In the genomic region with DNA sequence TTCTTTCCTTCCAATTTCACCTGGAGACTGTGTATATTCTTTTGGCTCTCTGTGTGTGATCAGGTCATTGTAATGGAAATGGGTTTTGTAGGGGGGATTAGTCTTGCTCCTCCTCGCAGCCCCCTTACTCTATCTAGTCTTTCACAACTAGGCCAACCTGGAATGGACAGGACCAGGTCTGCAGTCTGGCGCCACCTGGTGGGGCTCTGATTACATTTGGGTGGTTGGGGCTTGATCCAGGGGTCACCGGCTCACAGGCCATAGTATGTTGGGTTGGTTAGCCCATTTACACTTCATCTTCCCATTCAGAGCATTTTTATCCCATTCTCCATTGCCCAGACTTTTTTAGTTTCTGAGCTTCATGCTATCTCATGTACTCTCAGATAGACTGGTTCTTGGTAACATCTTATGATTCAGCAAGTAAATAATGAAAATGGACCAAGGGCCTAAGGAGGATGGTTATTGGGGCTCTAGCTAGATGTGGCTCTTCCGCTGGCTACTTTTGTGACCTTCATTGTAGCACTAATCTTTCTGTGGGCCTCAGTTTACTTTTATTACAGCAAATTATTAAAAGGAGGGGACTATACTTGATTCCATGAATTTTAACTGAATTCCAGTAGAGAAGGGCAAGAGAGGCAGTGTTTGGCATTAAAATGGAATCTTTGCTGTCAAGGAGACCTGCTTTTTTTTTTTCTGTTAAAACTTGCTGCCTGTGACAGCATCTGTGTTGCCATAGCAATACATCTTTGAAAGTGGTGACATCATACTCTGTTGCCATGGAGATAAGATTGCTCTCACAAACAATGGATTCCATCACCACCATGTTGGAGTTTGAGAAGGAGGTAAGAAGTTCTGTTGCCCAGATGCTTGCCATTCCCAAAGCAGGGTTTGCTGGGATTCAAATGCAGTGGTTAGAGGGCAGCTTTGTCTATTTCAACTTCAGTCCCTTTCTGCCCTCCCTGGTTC, we compare ENCODE assay signal across 9 cellular contexts.
A peak's percentile ranks its signal among the peaks of the same experiment; 100 is the strongest.
DNase-seq lines count a peak whose midpoint lies in the region; ATAC-seq, FAIRE-seq and TF ChIP-seq lines count a peak whose summit lies in the region.
"Had no signal": no experiment of that assay in that cellular context is flagged by ENCODE, and none has a peak within 500 bp of the region (broad histone marks: within the 10 kb centered on the region; RNA-seq: fewer than 3 reads in every experiment).

No MANE protein-coding gene starts in this region.

- DNase-seq in CD1c-positive myeloid dendritic cell (ENCODE audit: extremely low spot score) (peak; percentile 67), NCI-H146 (lab: John Stamatoyannopoulos, UW) (peak; percentile 59), H1 (ENCODE audit: low read depth in 1 of 2, low spot score in 2 of 2) (peak; percentile 39 to 90), mucosa of gallbladder (ENCODE audit: low spot score) (peak; percentile 61)
- DNase-seq in activated CD4-positive, alpha-beta T cell treated with anti-CD3 and anti-CD28 coated beads, Interleukin-2, amount 50 U/mL, for 24 hours (ENCODE audit: low read depth in 1 of 2, low spot score in 1 of 2): peak; percentile 20 to 39
- peak; percentile 76 for DNase-seq in stimulated activated naive CD8-positive, alpha-beta T cell treated with anti-CD3 and anti-CD28 coated beads, Interleukin-15, Interleukin-2, amounts not matched to agents 100 U/mL and 50 U/mL, for 24 hours

- H3K4me2 ChIP-seq in H1 (ENCODE audit: insufficient read depth in 1 of 2, low read depth in 2 of 2, low read length in 2 of 2): no peak overlapping the region

- ATAC-seq in GM21423 (IDR thresholded peaks at IDR 0.05; ENCODE audit: unreplicated experiment) (peak; percentile 61), GM21576 (IDR thresholded peaks at IDR 0.05; ENCODE audit: unreplicated experiment) (no peak)
- peak; percentile 68 for ATAC-seq in stimulated activated naive CD8-positive, alpha-beta T cell treated with anti-CD3 and anti-CD28 coated beads, Interleukin-15, Interleukin-2, amounts not matched to agents 100 U/mL and 50 U/mL, for 24 hours

- H4K91ac ChIP-seq in H1 (replicated peaks; ENCODE audit: insufficient read length, low read length): no peak overlapping the region

- no peak overlapping the region for H3K9ac ChIP-seq in H1 (replicated peaks in 1 of 4; ENCODE audit: extremely low read depth in 1 of 4, low read depth in 3 of 4, low read length in 3 of 4)

- no peak overlapping the region for H2BK15ac ChIP-seq in H1 (ENCODE audit: low read length)

- H3K4me3 ChIP-seq in H1 (ENCODE audit: extremely low read depth in 1 of 4, insufficient read depth in 2 of 4, low read depth in 3 of 4, low read length in 4 of 4): no peak overlapping the region
- H3K4me3 ChIP-seq: SK-N-MC had no signal

- H2BK20ac ChIP-seq in H1 (ENCODE audit: low read length): no peak overlapping the region

- WGBS in H1 (ENCODE audit: extremely low coverage in 1 of 2, insufficient coverage in 1 of 2, insufficient read length in 1 of 2, insufficient replicate concordance in 2 of 2, low coverage in 1 of 2, low lambda C conversion rate in 2 of 2, missing lambda C conversion rate in 1 of 2), 2 experiments: 50% methylated on average over 4 of the region's 4 CpGs; no CpG with 5 or more reads in 1 of the 2 experiments

- peak; percentile 86 for FAIRE-seq in H1 (lab: Jason Lieb, UNC)

- POLR2A ChIA-PET in H1 (lab: Charles Lee; ENCODE audit: partially characterized antibody): no interaction called here

- H3K9me3 ChIP-seq in H1 (ENCODE audit: insufficient read depth in 2 of 2, low read depth in 1 of 2, low read length in 1 of 2): no peaks in the 10 kb centered on the region

- TF ChIP-seq EP300 in H1 (IDR thresholded peaks at IDR 0.05; ENCODE audit: borderline replicate concordance in 1 of 2, low read depth in 2 of 2, low read length in 2 of 2): no peak

- H4K20me1 ChIP-seq in H1 (replicated peaks in 1 of 2; ENCODE audit: control insufficient read depth in 1 of 2, insufficient read depth in 2 of 2, low read length in 2 of 2): no peaks in the 10 kb centered on the region

- no peaks in the 10 kb centered on the region for H3K79me1 ChIP-seq in H1 (ENCODE audit: low read depth, low read length)

- H2BK12ac ChIP-seq in H1 (ENCODE audit: low read depth, low read length): no peak overlapping the region

- H3K18ac ChIP-seq in H1 (ENCODE audit: extremely low read depth, low read length): no peak overlapping the region

- TF ChIP-seq RAD21 in H1 (IDR thresholded peaks at IDR 0.05 in 1 of 2, conservative IDR thresholded peaks at IDR 0.05 in 1 of 2; ENCODE audit: low read depth in 2 of 2, low read length in 2 of 2): peak; percentile 76 to 85

- H4K8ac ChIP-seq in H1 (ENCODE audit: extremely low read depth, insufficient read depth, low read length): no peak overlapping the region

- TF ChIP-seq POLR2A in H1 (IDR thresholded peaks at IDR 0.05; ENCODE audit: control extremely low read depth in 1 of 2, low read depth in 2 of 2, low read length in 2 of 2): no peak

- no peaks in the 10 kb centered on the region for H3K27me3 ChIP-seq in H1 (replicated peaks in 1 of 4; ENCODE audit: control insufficient read depth in 3 of 4, extremely low read depth in 1 of 4, insufficient read depth in 3 of 4, low read length in 3 of 4)

- CTCF ChIA-PET in H1 (lab: Charles Lee; ENCODE audit: partially characterized antibody): interaction anchor here (0.6 to 11.0 kb wide), 45 partner anchors 8 to 1704 kb away, joined by 3 to 257 read pairs (median 4); a partner anchor contains a TSS

- H3K23me2 ChIP-seq in H1 (ENCODE audit: low read depth, low read length): no peaks in the 10 kb centered on the region

- H3K4me1 ChIP-seq in H1 (replicated peaks in 1 of 4; ENCODE audit: control insufficient read depth in 3 of 4, insufficient read depth in 4 of 4, low read length in 3 of 4): peaks cover 1 to 7% (median 4%) of the 10 kb centered on the region in 4 experiments; a peak in 5 of 7 replicates

- no peak overlapping the region for H3K14ac ChIP-seq in H1 (ENCODE audit: insufficient read length)

- no peak overlapping the region for H2BK120ac ChIP-seq in H1 (replicated peaks; ENCODE audit: low read depth, low read length)

- H3K27ac ChIP-seq in H1 (ENCODE audit: low read depth, low read length): no peak overlapping the region
- H3K27ac ChIP-seq: SK-N-MC had no signal

- H3K23ac ChIP-seq in H1 (ENCODE audit: insufficient read length): no peak overlapping the region

- no peak overlapping the region for H2BK5ac ChIP-seq in H1 (ENCODE audit: low read depth, low read length)

- no peak overlapping the region for H4K5ac ChIP-seq in H1 (ENCODE audit: insufficient read length, low read depth, low read length)

- H3K79me2 ChIP-seq in H1 (ENCODE audit: control insufficient read depth in 1 of 2, insufficient read depth in 2 of 2, low read length in 2 of 2): no peaks in the 10 kb centered on the region

- no peak overlapping the region for H3K56ac ChIP-seq in H1 (replicated peaks; ENCODE audit: insufficient read length, low read depth, low read length)

- TF ChIP-seq CTCF in H1 (IDR thresholded peaks at IDR 0.05; ENCODE audit: control extremely low read depth in 1 of 3, insufficient read depth in 1 of 3, low read depth in 1 of 3, low read length in 3 of 3): peak; percentile 88 to 94 (median 89)

- no peak overlapping the region for H2AK5ac ChIP-seq in H1 (ENCODE audit: low read depth, low read length)

- H3K36me3 ChIP-seq in H1 (ENCODE audit: control insufficient read depth in 2 of 4, insufficient read depth in 4 of 4, low read length in 3 of 4): no peaks in the 10 kb centered on the region

- no peak overlapping the region for H3K4ac ChIP-seq in H1 (replicated peaks; ENCODE audit: insufficient read length, low read depth, low read length)

- no peak overlapping the region for H2AFZ ChIP-seq in H1 (ENCODE audit: low read length)

TF ChIP-seq in H1, 55 proteins besides CTCF, POLR2A, EP300 and RAD21 (continues in another document):
- TF ChIP-seq ZNF274 (IDR thresholded peaks at IDR 0.05; ENCODE audit: borderline replicate concordance, extremely low read depth, low read length): no peak
- TF ChIP-seq ASH2L (IDR thresholded peaks at IDR 0.05; ENCODE audit: low read length): no peak
- 0 out of 2 replicates have a peak, but pooled peaks have one; percentile 21 for TF ChIP-seq CHD2 (IDR thresholded peaks at IDR 0.05; ENCODE audit: low read length)
